In genomic region chr19:46714523-46715106, GRCh38 we compare ENCODE assay signal across 8 cellular contexts. TPM values are rescaled to one million over a fixed set of nuclear protein-coding genes. Genes with fewer than 3 reads are reported as not detected.
DNase-seq lines count a peak whose midpoint lies in the region; ATAC-seq, FAIRE-seq and TF ChIP-seq lines count a peak whose summit lies in the region.

No MANE protein-coding gene starts in this region.

- H4K20me1 ChIP-seq in H9 (ENCODE audit: control insufficient read depth, insufficient read depth, insufficient read length): no peaks in the 10 kb centered on the region

- no peak overlapping the region for H2BK5ac ChIP-seq in H9 (ENCODE audit: insufficient read length, low read length)

- H3T11ph ChIP-seq in H9 (ENCODE audit: low read length): no peak overlapping the region

- FAIRE-seq in pancreas (lab: Jason Lieb, UNC): no peak

- no peak overlapping the region for H2BK120ac ChIP-seq in H9 (ENCODE audit: low read depth, low read length, poor library complexity, severe bottlenecking)

- H3K36me3 Mint-ChIP-seq in H9 (ENCODE audit: insufficient read depth in 1 of 3, low read depth in 3 of 3): peaks cover 7 to 25% (median 23%) of the 10 kb centered on the region in 3 experiments

- DNase-seq in 8988T: peak; percentile 68
- no peak for DNase-seq in H9
- peak; percentile 72 for DNase-seq in activated CD4-positive, alpha-beta T cell treated with anti-CD3 and anti-CD28 coated beads for 48 hours
- DNase-seq in epithelial cell of prostate (ENCODE audit: low read depth, low spot score): no peak
- peak in 1 of 6 donors; percentile 47 for DNase-seq in pancreas
- DNase-seq in NOMO-1 treated with DMSO at 0.1 percent for 48 hours (lab: John Stamatoyannopoulos, UW; ENCODE audit: unreplicated experiment): no peak
- DNase-seq in RPMI8226: no peak

- H3K4me3 Mint-ChIP-seq in H9: peak overlapping the region; percentile 91 to 97

- H2AFZ ChIP-seq in H9 (ENCODE audit: low read length): no peak overlapping the region

- no peak overlapping the region for H3K4ac ChIP-seq in H9 (ENCODE audit: low read depth, low read length)

- H3K4me3 ChIP-seq in pancreas: peak overlapping the region; percentile 31 to 74 (median 59)

- no peak overlapping the region for H2BK15ac ChIP-seq in H9 (ENCODE audit: low read depth, low read length)

- H3K56ac ChIP-seq in H9 (ENCODE audit: insufficient read length, low read depth, low read length): no peak overlapping the region

- H3K4me1 ChIP-seq in H9 (ENCODE audit: insufficient read depth, low read length) (no peaks in the 10 kb centered on the region; the same call in 1 of the 2 replicates), pancreas (peaks cover 8 to 13% (median 10%) of the 10 kb centered on the region in 3 donors)

- no peak overlapping the region for H4K5ac ChIP-seq in H9 (ENCODE audit: insufficient read length, low read depth, low read length)

- H3K18ac ChIP-seq in H9 (ENCODE audit: insufficient read length, low read depth, low read length): no peak overlapping the region

- H2AK5ac ChIP-seq in H9 (ENCODE audit: insufficient read length, low read length): no peak overlapping the region

- intact Hi-C loops in pancreas (cut with DNase I): no loop called here

- no peak overlapping the region for H2BK12ac ChIP-seq in H9 (ENCODE audit: insufficient read length, low read depth, low read length)

- no peaks in the 10 kb centered on the region for H3K9me3 Mint-ChIP-seq in H9

- peaks cover 23 to 32% of the 10 kb centered on the region in 2 experiments for H3K4me1 Mint-ChIP-seq in H9

- no peak overlapping the region for H4K8ac ChIP-seq in H9 (replicated peaks; ENCODE audit: insufficient read length, low read depth, low read length)

- no peaks in the 10 kb centered on the region; the same call in 1 of the 2 replicates for H3K79me2 ChIP-seq in H9 (ENCODE audit: insufficient read depth, low read length)

- H3K79me1 ChIP-seq in H9 (ENCODE audit: insufficient read depth, low read depth, low read length, poor library complexity, severe bottlenecking): peaks cover 3% of the 10 kb centered on the region

- no peak overlapping the region for H4K91ac ChIP-seq in H9 (ENCODE audit: insufficient read length, low read depth, low read length)

- H3K36me3 ChIP-seq in pancreas: peaks cover 0 to 5% (median under 1%) of the 10 kb centered on the region in 3 donors

- TF ChIP-seq CTCF in H9 (conservative IDR thresholded peaks at IDR 0.05) (no peak), pancreas (IDR thresholded peaks at IDR 0.05) (no peak)

- peak overlapping the region; percentile 67 to 95 (median 80); a peak in 5 of 7 replicates for H3K27ac Mint-ChIP-seq in H9

- H3K27me3 Mint-ChIP-seq in H9 (ENCODE audit: low read depth): no peaks in the 10 kb centered on the region

- H2BK20ac ChIP-seq in H9 (ENCODE audit: low read depth, low read length, poor library complexity, severe bottlenecking): no peak overlapping the region

- H3K27ac ChIP-seq in H9 (ENCODE audit: insufficient read length, low read depth, low read length) (no peak overlapping the region), epithelial cell of prostate (peak overlapping the region; percentile 88), pancreas (peak overlapping the region; percentile 71 to 91 (median 82))

- ATAC-seq in pancreas (peak; percentile 36 to 58 (median 52)), GM18498 (IDR thresholded peaks at IDR 0.05; ENCODE audit: unreplicated experiment) (no peak)

- no peak overlapping the region for H3K14ac ChIP-seq in H9 (ENCODE audit: insufficient read depth, low read length)

- no peak overlapping the region for H3K23ac ChIP-seq in H9 (ENCODE audit: insufficient read length, low read depth, low read length)

- H3K9me3 ChIP-seq in H9 (ENCODE audit: control insufficient read depth, low read depth, low read length) (no peaks in the 10 kb centered on the region), pancreas (no peaks in the 10 kb centered on the region)

- WGBS in H9 (ENCODE audit: extremely low coverage, insufficient read length, low lambda C conversion rate): no CpG with 5 or more reads among the region's 8 CpGs
- 1 to 2% methylated on average over 8 of the region's 8 CpGs for WGBS in pancreas, 2 donors

- peaks cover 15% of the 10 kb centered on the region for H3K23me2 ChIP-seq in H9 (ENCODE audit: insufficient read length, low read depth, low read length, poor library complexity, severe bottlenecking)

- H3K9ac ChIP-seq in H9 (ENCODE audit: extremely low read depth, insufficient read length, low read length): peak overlapping the region; percentile 0

- H3K4me2 ChIP-seq in H9 (ENCODE audit: insufficient read depth, insufficient read length, low read length): peak overlapping the region; percentile 49

- H3K27me3 ChIP-seq in H9 (ENCODE audit: insufficient read depth, low read length): no peaks in the 10 kb centered on the region
- no peaks in the 10 kb centered on the region for H3K27me3 ChIP-seq in pancreas

RNA-seq across cellular contexts. Expression of gene PRKD2, which starts 2.3 kb away (rescaled TPM):
- total RNA-seq in H9 (2021) (60.7 and 60.8 TPM in 2 replicates), pancreas (10 to 100 TPM; 13.8 to 33.5 (median 20.4) TPM)
- polyA plus RNA-seq in pancreas: 10 to 100 TPM; 61.1 to 90.3 TPM

RNA-seq across cellular contexts. Expression of gene FKRP, which starts 31.2 kb away (rescaled TPM):
- total RNA-seq in H9 (2021): 39.1 and 42.2 TPM in 2 replicates
- total RNA-seq in pancreas: 1 to 10 TPM; 5.0 to 9.4 (median 6.5) TPM
- 10 to 100 TPM; 16.6 to 17.4 TPM for polyA plus RNA-seq in pancreas

RNA-seq across cellular contexts. Expression of gene STRN4, which starts 31.6 kb away (rescaled TPM):
- total RNA-seq in H9 (2021) (143 and 148 TPM in 2 replicates), pancreas (10 to 100 TPM; 26.4 to 43.5 (median 32.6) TPM)
- 10 to 100 TPM; 43.4 to 48.0 TPM for polyA plus RNA-seq in pancreas

RNA-seq across cellular contexts. Expression of gene DACT3, which starts 53.6 kb away (rescaled TPM):
- total RNA-seq in H9 (2021) (0.87 and 1.1 TPM in 2 replicates), pancreas (1 to 10 TPM in 2 of 6 donors, under 1 TPM in 4; 0.24 to 1.7 (median 0.48) TPM)
- 1 to 10 TPM in 1 of 2 donors, under 1 TPM in 1; 0.89 to 1.3 TPM for polyA plus RNA-seq in pancreas

Comparison
In these comparisons a context has a peak if more than half of its experiments do, and no peak if none do; other contexts are left out.
1. DNase-seq: peak in 8988T (single experiment) and activated CD4-positive, alpha-beta T cell treated with anti-CD3 and anti-CD28 coated beads for 48 hours (single experiment); none in H9 (single experiment), epithelial cell of prostate (single experiment), NOMO-1 treated with DMSO at 0.1 percent for 48 hours (single experiment) and RPMI8226 (single experiment).